ENCODE assay signal across 11 cellular contexts in the genomic region with DNA sequence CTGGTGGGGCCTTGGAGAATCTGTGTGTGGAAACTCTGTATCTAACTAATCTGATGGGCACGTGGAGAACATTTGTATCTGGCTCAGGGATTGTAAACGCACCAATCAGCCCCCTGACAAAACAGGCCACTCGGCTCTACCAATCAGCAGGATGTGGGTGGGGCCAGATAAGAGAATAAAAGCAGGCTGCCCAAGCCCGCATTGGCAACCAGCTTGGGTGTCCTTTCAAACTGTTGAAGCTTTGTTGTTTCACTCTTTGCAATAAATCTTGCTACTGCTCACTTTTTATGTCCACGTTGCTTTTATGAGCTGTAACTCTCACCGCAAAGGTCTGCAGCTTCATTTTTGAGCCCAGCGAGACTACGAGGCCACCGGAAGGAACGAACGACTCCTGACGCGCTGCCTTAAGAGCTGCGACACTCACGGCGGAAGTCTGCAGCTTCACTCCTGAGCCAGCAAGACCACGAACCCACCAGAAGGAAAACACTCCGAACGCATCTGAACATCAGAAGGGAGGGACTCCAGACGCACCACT. TPM values are rescaled to one million over a fixed set of nuclear protein-coding genes. Genes with fewer than 3 reads are reported as not detected.
DNase-seq lines count a peak whose midpoint lies in the region; FAIRE-seq and TF ChIP-seq lines count a peak whose summit lies in the region.
"Not testable (repeated sequence)": the region's sequence is repeated elsewhere in the genome, so short reads cannot be mapped to it uniquely, and the experiment has no call there.
"Had no signal": no experiment of that assay in that cellular context is flagged by ENCODE, and none has a peak within 500 bp of the region (broad histone marks: within the 10 kb centered on the region; RNA-seq: fewer than 3 reads in every experiment).

No MANE protein-coding gene starts in this region.

- TF ChIP-seq CTCF in testis (IDR thresholded peaks at IDR 0.05): not testable (repeated sequence)

- H3K36me3 Mint-ChIP-seq in CD4-positive, alpha-beta memory T cell; activated naive CD8-positive, alpha-beta T cell; immature natural killer cell: not testable (repeated sequence)

- WGBS in small intestine, 3 donors: 73 to 78% (median 77%) methylated on average over 20 of the region's 20 CpGs
- 65 to 70% methylated on average over 20 of the region's 20 CpGs for WGBS in testis, 2 donors

- peak overlapping the region; percentile 66 to 93 (median 84) for H3K27ac Mint-ChIP-seq in CD4-positive, alpha-beta memory T cell
- peak overlapping the region; percentile 87 for H3K27ac Mint-ChIP-seq in activated naive CD8-positive, alpha-beta T cell
- peak overlapping the region; percentile 76 to 92 (median 82) for H3K27ac Mint-ChIP-seq in immature natural killer cell

- intact Hi-C loops in CD4-positive, alpha-beta memory T cell (cut with micrococcal nuclease): loop anchor here (10.0 kb wide), 1 partner anchor 372 kb away; no protein-coding TSS in a partner anchor
- intact Hi-C loops in testis (cut with DNase I; ENCODE audit: low total_unique reads): not testable (repeated sequence)

- peak overlapping the region; percentile 52 to 81 (median 64) for H3K4me3 Mint-ChIP-seq in CD4-positive, alpha-beta memory T cell
- peak overlapping the region; percentile 64 for H3K4me3 Mint-ChIP-seq in activated naive CD8-positive, alpha-beta T cell
- H3K4me3 Mint-ChIP-seq in immature natural killer cell: peak overlapping the region; percentile 66 to 89 (median 70)

- H3K4me1 Mint-ChIP-seq in CD4-positive, alpha-beta memory T cell: peaks cover 6 to 13% (median 9%) of the 10 kb centered on the region in 4 donors
- H3K4me1 Mint-ChIP-seq in activated naive CD8-positive, alpha-beta T cell (ENCODE audit: low read depth): peaks cover 18% of the 10 kb centered on the region
- H3K4me1 Mint-ChIP-seq in immature natural killer cell: peaks cover 9 to 16% of the 10 kb centered on the region in 2 donors

- not testable (repeated sequence) for H3K36me3 ChIP-seq in CD4-positive, alpha-beta memory T cell (ENCODE audit: insufficient read depth, low read length); small intestine (ENCODE audit: control insufficient read depth in 2 of 2, insufficient read depth in 2 of 2, low read length in 2 of 2); testis (ENCODE audit: low read depth, missing control alignments)

- not testable (repeated sequence) for H3K4me1 ChIP-seq in CD4-positive, alpha-beta memory T cell (ENCODE audit: insufficient read depth, low read length); small intestine (ENCODE audit: control insufficient read depth in 2 of 2, insufficient read depth in 1 of 2, low read depth in 1 of 2, low read length in 1 of 2); testis

- H3K27me3 ChIP-seq in CD4-positive, alpha-beta memory T cell (ENCODE audit: insufficient read depth, low read length); small intestine (ENCODE audit: control insufficient read depth in 2 of 2, insufficient read depth in 2 of 2, low read length in 2 of 2); testis: not testable (repeated sequence)

- not testable (repeated sequence) for H3K9me3 ChIP-seq in CD4-positive, alpha-beta memory T cell (ENCODE audit: control insufficient read depth in 1 of 2, low read length in 2 of 2); small intestine (ENCODE audit: control insufficient read depth, low read depth); testis

- not testable (repeated sequence) for H3K4me3 ChIP-seq in CD4-positive, alpha-beta memory T cell (ENCODE audit: low read length in 2 of 2); small intestine (ENCODE audit: low read depth in 1 of 2, low read length in 2 of 2); testis

- CTCF ChIA-PET in CD4-positive, alpha-beta memory T cell (lab: Charles Lee; ENCODE audit: partially characterized antibody): interaction anchor here (1.1 to 7.3 kb wide), 14 partner anchors 10 to 214 kb away, joined by 3 to 53 read pairs (median 4); a partner anchor contains a TSS

- H3K27ac ChIP-seq in CD4-positive, alpha-beta memory T cell (ENCODE audit: low read depth, low read length); testis: not testable (repeated sequence)
- H3K27ac ChIP-seq in small intestine (ENCODE audit: low read depth in 1 of 2, low read length in 1 of 2): peak overlapping the region in 1 of 2 donors; percentile 16

- POLR2A ChIA-PET in CD4-positive, alpha-beta memory T cell (lab: Charles Lee; ENCODE audit: partially characterized antibody): interaction anchor here (0.7 to 2.9 kb wide), 11 partner anchors 61 to 224 kb away, joined by 3 to 12 read pairs (median 5); a partner anchor contains a TSS

- H3K9me3 Mint-ChIP-seq in CD4-positive, alpha-beta memory T cell; activated naive CD8-positive, alpha-beta T cell (ENCODE audit: low read depth); immature natural killer cell: not testable (repeated sequence)

- TF ChIP-seq POLR2A in testis (IDR thresholded peaks at IDR 0.05): not testable (repeated sequence)

- not testable (repeated sequence) for FAIRE-seq in small intestine (lab: Jason Lieb, UNC)

- DNase-seq in CD4-positive, alpha-beta memory T cell: peak in 4 of 5 donors; percentile 8 to 38 (median 17)
- DNase-seq in MV-4-11 (lab: John Stamatoyannopoulos, UW) (peak; percentile 12), immature natural killer cell (peak; percentile 31 to 65 (median 57)), small intestine (peak; percentile 20), testis (peak; percentile 66)
- DNase-seq in activated CD4-positive, alpha-beta T cell treated with anti-CD3 and anti-CD28 coated beads, Interleukin-2, amount 50 U/mL, for 1 hour: peak; percentile 9
- DNase-seq in activated T-cell treated with anti-CD3 and anti-CD28 coated beads, Interleukin-2, amount 50 U/mL, for 1 hour: peak; percentile 37

- H3K27me3 Mint-ChIP-seq in CD4-positive, alpha-beta memory T cell; activated naive CD8-positive, alpha-beta T cell: not testable (repeated sequence)
- peaks cover 3 to 11% (median 3%) of the 10 kb centered on the region in 3 donors for H3K27me3 Mint-ChIP-seq in immature natural killer cell (ENCODE audit: low read depth in 3 of 3)

RNA-seq across cellular contexts. Expression of a gene that starts 9.8 kb away (rescaled TPM):
- 1 to 10 TPM; 3.5 TPM for total RNA-seq in CD4-positive, alpha-beta memory T cell
- polyA plus RNA-seq in CD4-positive, alpha-beta memory T cell: not detected
- polyA plus RNA-seq in immature natural killer cell (not detected), small intestine (under 1 TPM in 2 of 3 donors, not detected in 1; 0.03 to 0.22 TPM), testis (ENCODE audit: insufficient read depth, low read depth, low replicate concordance) (203 TPM)
- 10 to 100 TPM; 51.5 to 54.3 TPM for total RNA-seq in testis
- total RNA-seq: left ventricle myocardium superior, SK-MEL-5 had no signal
- polyA plus RNA-seq: esophagus had no signal

Comparison
In these comparisons a context has a peak if more than half of its experiments do, and no peak if none do; other contexts are left out.
1. DNase-seq: peak in every context shown above with its lines; median percentile 66 in testis; 57 in immature natural killer cell; 37 in activated T-cell treated with anti-CD3 and anti-CD28 coated beads, Interleukin-2, amount 50 U/mL, for 1 hour; 20 in small intestine; 17 in CD4-positive, alpha-beta memory T cell; 12 in MV-4-11; 9 in activated CD4-positive, alpha-beta T cell treated with anti-CD3 and anti-CD28 coated beads, Interleukin-2, amount 50 U/mL, for 1 hour.
2. RNA of a gene that starts 9.8 kb away (polyA plus RNA-seq): 203 TPM in testis (single experiment); not detected in CD4-positive, alpha-beta memory T cell, 0.03 to 0.22 TPM in small intestine and not detected in immature natural killer cell; every median in the first group is over 100 times any median in the second.
3. Peak in every context shown above with its lines, with median percentiles within 50 percentile points of each other: H3K27ac Mint-ChIP-seq and H3K4me3 Mint-ChIP-seq.